1 cellular context compared by ENCODE assay signal in the genomic region with DNA sequence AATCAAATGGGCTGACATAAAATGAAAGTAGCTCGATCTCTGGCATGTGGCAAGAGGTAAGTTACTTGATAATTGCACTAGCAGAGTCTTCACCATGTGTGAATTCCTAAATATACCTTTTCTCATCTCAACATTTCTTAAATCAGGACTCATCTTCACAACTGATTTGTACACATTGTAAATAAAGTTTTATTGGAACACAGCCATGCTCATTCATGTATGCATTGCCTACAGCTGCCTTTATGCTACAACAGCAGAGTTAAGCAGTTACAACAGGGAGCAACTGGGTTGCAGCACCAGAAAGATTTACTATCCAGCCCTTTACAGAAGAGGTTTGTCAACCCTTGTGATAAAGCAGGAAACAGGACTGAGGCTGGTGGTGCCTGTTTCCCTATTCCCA.
A peak's percentile ranks its signal among the peaks of the same experiment; 100 is the strongest.
TF ChIP-seq lines count a peak whose summit lies in the region.

No MANE protein-coding gene starts in this region.

TF ChIP-seq in GM12878, 131 proteins besides CTCF, POLR2A, EP300 and RAD21:
- TF ChIP-seq, protein P1, sequence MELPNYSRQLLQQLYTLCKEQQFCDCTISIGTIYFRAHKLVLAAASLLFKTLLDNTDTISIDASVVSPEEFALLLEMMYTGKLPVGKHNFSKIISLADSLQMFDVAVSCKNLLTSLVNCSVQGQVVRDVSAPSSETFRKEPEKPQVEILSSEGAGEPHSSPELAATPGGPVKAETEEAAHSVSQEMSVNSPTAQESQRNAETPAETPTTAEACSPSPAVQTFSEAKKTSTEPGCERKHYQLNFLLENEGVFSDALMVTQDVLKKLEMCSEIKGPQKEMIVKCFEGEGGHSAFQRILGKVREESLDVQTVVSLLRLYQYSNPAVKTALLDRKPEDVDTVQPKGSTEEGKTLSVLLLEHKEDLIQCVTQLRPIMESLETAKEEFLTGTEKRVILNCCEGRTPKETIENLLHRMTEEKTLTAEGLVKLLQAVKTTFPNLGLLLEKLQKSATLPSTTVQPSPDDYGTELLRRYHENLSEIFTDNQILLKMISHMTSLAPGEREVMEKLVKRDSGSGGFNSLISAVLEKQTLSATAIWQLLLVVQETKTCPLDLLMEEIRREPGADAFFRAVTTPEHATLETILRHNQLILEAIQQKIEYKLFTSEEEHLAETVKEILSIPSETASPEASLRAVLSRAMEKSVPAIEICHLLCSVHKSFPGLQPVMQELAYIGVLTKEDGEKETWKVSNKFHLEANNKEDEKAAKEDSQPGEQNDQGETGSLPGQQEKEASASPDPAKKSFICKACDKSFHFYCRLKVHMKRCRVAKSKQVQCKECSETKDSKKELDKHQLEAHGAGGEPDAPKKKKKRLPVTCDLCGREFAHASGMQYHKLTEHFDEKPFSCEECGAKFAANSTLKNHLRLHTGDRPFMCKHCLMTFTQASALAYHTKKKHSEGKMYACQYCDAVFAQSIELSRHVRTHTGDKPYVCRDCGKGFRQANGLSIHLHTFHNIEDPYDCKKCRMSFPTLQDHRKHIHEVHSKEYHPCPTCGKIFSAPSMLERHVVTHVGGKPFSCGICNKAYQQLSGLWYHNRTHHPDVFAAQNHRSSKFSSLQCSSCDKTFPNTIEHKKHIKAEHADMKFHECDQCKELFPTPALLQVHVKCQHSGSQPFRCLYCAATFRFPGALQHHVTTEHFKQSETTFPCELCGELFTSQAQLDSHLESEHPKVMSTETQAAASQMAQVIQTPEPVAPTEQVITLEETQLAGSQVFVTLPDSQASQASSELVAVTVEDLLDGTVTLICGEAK (IDR thresholded peaks at IDR 0.05; ENCODE audit: borderline replicate concordance), result peak; percentile 86
- TF ChIP-seq IRF5 (IDR thresholded peaks at IDR 0.05; ENCODE audit: borderline replicate concordance) (no peak), YY1 (IDR thresholded peaks at IDR 0.05; ENCODE audit: low read depth, low read length) (no peak)
- TF ChIP-seq, protein P2, sequence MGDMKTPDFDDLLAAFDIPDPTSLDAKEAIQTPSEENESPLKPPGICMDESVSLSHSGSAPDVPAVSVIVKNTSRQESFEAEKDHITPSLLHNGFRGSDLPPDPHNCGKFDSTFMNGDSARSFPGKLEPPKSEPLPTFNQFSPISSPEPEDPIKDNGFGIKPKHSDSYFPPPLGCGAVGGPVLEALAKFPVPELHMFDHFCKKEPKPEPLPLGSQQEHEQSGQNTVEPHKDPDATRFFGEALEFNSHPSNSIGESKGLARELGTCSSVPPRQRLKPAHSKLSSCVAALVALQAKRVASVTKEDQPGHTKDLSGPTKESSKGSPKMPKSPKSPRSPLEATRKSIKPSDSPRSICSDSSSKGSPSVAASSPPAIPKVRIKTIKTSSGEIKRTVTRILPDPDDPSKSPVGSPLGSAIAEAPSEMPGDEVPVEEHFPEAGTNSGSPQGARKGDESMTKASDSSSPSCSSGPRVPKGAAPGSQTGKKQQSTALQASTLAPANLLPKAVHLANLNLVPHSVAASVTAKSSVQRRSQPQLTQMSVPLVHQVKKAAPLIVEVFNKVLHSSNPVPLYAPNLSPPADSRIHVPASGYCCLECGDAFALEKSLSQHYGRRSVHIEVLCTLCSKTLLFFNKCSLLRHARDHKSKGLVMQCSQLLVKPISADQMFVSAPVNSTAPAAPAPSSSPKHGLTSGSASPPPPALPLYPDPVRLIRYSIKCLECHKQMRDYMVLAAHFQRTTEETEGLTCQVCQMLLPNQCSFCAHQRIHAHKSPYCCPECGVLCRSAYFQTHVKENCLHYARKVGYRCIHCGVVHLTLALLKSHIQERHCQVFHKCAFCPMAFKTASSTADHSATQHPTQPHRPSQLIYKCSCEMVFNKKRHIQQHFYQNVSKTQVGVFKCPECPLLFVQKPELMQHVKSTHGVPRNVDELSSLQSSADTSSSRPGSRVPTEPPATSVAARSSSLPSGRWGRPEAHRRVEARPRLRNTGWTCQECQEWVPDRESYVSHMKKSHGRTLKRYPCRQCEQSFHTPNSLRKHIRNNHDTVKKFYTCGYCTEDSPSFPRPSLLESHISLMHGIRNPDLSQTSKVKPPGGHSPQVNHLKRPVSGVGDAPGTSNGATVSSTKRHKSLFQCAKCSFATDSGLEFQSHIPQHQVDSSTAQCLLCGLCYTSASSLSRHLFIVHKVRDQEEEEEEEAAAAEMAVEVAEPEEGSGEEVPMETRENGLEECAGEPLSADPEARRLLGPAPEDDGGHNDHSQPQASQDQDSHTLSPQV (IDR thresholded peaks at IDR 0.05), result no peak
